Comparison of ENCODE assay signal across 8 cellular contexts in the genomic region with DNA sequence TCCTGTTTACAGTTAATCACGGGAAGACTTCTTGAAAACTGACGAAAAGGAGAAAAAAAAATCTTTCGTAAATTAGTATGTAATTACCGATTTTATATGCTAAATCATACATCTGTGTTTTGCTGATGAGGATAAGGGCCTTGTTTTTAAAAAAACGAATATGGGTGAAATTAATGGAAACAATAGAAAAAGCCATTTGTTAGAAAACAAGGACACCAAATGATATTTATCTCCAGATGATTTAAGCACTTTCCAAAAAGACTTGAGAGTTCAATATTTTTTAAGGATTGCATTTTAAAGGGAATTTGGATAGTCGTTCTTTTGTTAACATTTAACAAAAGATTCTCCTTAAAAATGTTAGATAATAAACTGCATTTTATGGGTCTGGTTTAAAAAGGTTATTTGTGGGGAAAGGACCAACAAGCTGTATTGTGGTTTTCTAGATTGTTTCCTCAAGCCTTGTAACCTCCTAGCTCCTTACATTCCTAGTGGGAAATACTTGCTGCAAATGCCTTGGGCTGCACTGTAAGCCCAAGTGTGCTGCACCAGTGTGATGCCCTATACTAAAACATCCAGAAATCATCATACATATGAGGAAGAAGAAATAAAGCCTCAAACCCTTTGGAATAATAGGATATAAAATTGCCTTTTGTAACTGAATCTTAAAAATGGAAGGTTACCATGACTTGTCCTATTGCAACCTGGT. TPM values are rescaled to one million over a fixed set of nuclear protein-coding genes. Genes with fewer than 3 reads are reported as not detected.
DNase-seq lines count a peak whose midpoint lies in the region; ATAC-seq, FAIRE-seq and TF ChIP-seq lines count a peak whose summit lies in the region.

No MANE protein-coding gene starts in this region.

- H3K9me3 ChIP-seq in RWPE2 (ENCODE audit: severe bottlenecking) (no peaks in the 10 kb centered on the region), psoas muscle (no peaks in the 10 kb centered on the region)

- H3K4me3 ChIP-seq in RWPE2 (ENCODE audit: severe bottlenecking) (peak overlapping the region; percentile 95), epithelial cell of proximal tubule (ENCODE audit: low read depth, low read length) (peak overlapping the region; percentile 72), psoas muscle (peak overlapping the region; percentile 89)

- H3K27me3 Mint-ChIP-seq in activated CD4-positive, alpha-beta T cell treated with anti-CD3 and anti-CD28 coated beads, Interleukin-2, amount 10 ng/mL, durations not matched to agents 24 days and 14 days: peaks cover 27% of the 10 kb centered on the region

- peak overlapping the region; percentile 96 for H3K27ac Mint-ChIP-seq in activated CD4-positive, alpha-beta T cell treated with anti-CD3 and anti-CD28 coated beads, Interleukin-2, amount 10 ng/mL, durations not matched to agents 24 days and 14 days

- H3K36me3 ChIP-seq in RWPE2 (ENCODE audit: low read depth) (peaks cover 16% of the 10 kb centered on the region), psoas muscle (ENCODE audit: insufficient read depth in 1 of 2, low read depth in 1 of 2) (no peaks in the 10 kb centered on the region)

- H3K4me1 Mint-ChIP-seq in activated CD4-positive, alpha-beta T cell treated with anti-CD3 and anti-CD28 coated beads, Interleukin-2, amount 10 ng/mL, durations not matched to agents 24 days and 14 days: peaks cover 25% of the 10 kb centered on the region

- no peak overlapping the region for H3K27ac ChIP-seq in RWPE2 (ENCODE audit: poor library complexity, severe bottlenecking)
- H3K27ac ChIP-seq in psoas muscle: peak overlapping the region; percentile 97

- H3K36me3 Mint-ChIP-seq in activated CD4-positive, alpha-beta T cell treated with anti-CD3 and anti-CD28 coated beads, Interleukin-2, amount 10 ng/mL, durations not matched to agents 24 days and 14 days (ENCODE audit: low read depth): peaks cover 10% of the 10 kb centered on the region

- intact Hi-C loops in activated CD4-positive, alpha-beta T cell treated with anti-CD3 and anti-CD28 coated beads, Interleukin-2, amount 10 ng/mL, durations not matched to agents 24 days and 14 days (cut with micrococcal nuclease): loop anchor here (2.0 to 10.0 kb wide), 5 partner anchors 39 to 1027 kb away; a partner anchor contains a TSS
- intact Hi-C loops in psoas muscle (cut with DNase I): loop anchor here (2.0 to 10.0 kb wide), 4 partner anchors 153 to 465 kb away; a partner anchor contains a TSS

- no peak for TF ChIP-seq POLR2A in GM12892 (IDR thresholded peaks at IDR 0.05; ENCODE audit: low read depth, low read length)

- no peak for DNase-seq in activated CD4-positive, alpha-beta T cell treated with anti-CD3 and anti-CD28 coated beads, Interleukin-2, amount 10 ng/mL, durations not matched to agents 24 days and 14 days
- DNase-seq in activated CD4-positive, alpha-beta T cell treated with anti-CD3 and anti-CD28 coated beads, Interleukin-2, amount 50 U/mL, for 4 hours: no peak
- no peak for DNase-seq in RWPE2 (ENCODE audit: low spot score)
- DNase-seq in epithelial cell of proximal tubule (ENCODE audit: low read depth): no peak
- DNase-seq in psoas muscle: no peak
- no peak for DNase-seq in T1000 (lab: John Stamatoyannopoulos, UW)
- no peak for DNase-seq in GM12892 (ENCODE audit: insufficient read length)

- no peaks in the 10 kb centered on the region for H3K9me3 Mint-ChIP-seq in activated CD4-positive, alpha-beta T cell treated with anti-CD3 and anti-CD28 coated beads, Interleukin-2, amount 10 ng/mL, durations not matched to agents 24 days and 14 days

- no peak for FAIRE-seq in GM12892 (lab: Jason Lieb, UNC)

- H3K4me1 ChIP-seq in RWPE2 (ENCODE audit: insufficient read depth, poor library complexity, severe bottlenecking): peaks cover 27% of the 10 kb centered on the region
- peaks cover 16% of the 10 kb centered on the region for H3K4me1 ChIP-seq in psoas muscle

- H3K4me3 Mint-ChIP-seq in activated CD4-positive, alpha-beta T cell treated with anti-CD3 and anti-CD28 coated beads, Interleukin-2, amount 10 ng/mL, durations not matched to agents 24 days and 14 days: peak overlapping the region; percentile 96

- WGBS in psoas muscle, 3 donors: 24 to 33% (median 28%) methylated on average over 6 of the region's 6 CpGs

- ATAC-seq in RWPE2 (ENCODE audit: low read depth) (no peak), psoas muscle (no peak), GM19452 (IDR thresholded peaks at IDR 0.05; ENCODE audit: unreplicated experiment) (no peak)

- no peaks in the 10 kb centered on the region for H3K27me3 ChIP-seq in RWPE2 (ENCODE audit: insufficient read depth, poor library complexity, severe bottlenecking)
- H3K27me3 ChIP-seq in psoas muscle (ENCODE audit: insufficient read depth in 3 of 3, low read length in 2 of 3): no peaks in the 10 kb centered on the region

- TF ChIP-seq CTCF in RWPE2 (IDR thresholded peaks at IDR 0.05; ENCODE audit: poor library complexity, severe bottlenecking): no peak
- TF ChIP-seq CTCF in epithelial cell of proximal tubule (conservative IDR thresholded peaks at IDR 0.05; ENCODE audit: low read depth, low read length): no peak
- no peak for TF ChIP-seq CTCF in psoas muscle (IDR thresholded peaks at IDR 0.05)

RNA-seq across cellular contexts. Expression of a gene that starts 1.5 kb away (rescaled TPM):
- 33.9 and 34.1 TPM in 2 replicates for total RNA-seq in activated CD4-positive, alpha-beta T cell treated with anti-CD3 and anti-CD28 coated beads, Interleukin-2, amount 10 ng/mL, durations not matched to agents 24 days and 14 days
- total RNA-seq in epithelial cell of proximal tubule: 12.9 and 16.7 TPM in 2 replicates
- 10 to 100 TPM; 12.1 to 15.3 (median 13.5) TPM for total RNA-seq in psoas muscle
- polyA plus RNA-seq in psoas muscle: 1 to 10 TPM; 3.1 to 5.7 (median 3.7) TPM
- 19.7 TPM for polyA plus RNA-seq in GM12892 (2012; ENCODE audit: missing spikeins)
